ENCODE assay signal across 9 cellular contexts in the genomic region with DNA sequence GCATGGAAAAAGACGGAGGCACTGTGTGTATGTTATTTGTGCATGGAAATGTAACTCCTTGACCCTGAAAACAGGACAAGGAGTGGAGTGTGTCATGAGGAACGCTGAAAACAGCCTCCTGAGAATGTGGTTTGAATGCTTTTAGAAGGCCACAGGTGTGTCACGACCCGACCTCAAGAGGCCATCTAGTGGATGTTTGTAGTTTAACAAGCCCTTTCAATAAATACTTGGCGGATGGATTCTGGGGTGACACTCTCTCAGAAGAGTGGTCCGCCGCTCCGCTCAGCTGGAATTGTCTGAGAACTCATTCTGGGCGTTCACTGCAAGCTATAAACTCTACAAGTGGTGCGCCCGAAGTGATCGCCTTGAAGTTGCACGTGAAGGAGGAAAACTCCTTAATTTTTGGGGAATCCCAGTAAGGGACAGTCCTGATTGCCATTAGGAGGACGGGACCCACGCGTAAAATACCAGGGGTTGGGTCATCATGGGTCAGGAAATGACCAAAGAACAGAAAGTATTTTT. TPM values are rescaled to one million over a fixed set of nuclear protein-coding genes. Genes with fewer than 3 reads are reported as not detected.
DNase-seq lines count a peak whose midpoint lies in the region; ATAC-seq, FAIRE-seq and TF ChIP-seq lines count a peak whose summit lies in the region.
"Not testable (repeated sequence)": the region's sequence is repeated elsewhere in the genome, so short reads cannot be mapped to it uniquely, and the experiment has no call there.
"Had no signal": no experiment of that assay in that cellular context is flagged by ENCODE, and none has a peak within 500 bp of the region (broad histone marks: within the 10 kb centered on the region; RNA-seq: fewer than 3 reads in every experiment).

No MANE protein-coding gene starts in this region.

- H3K27me3 Mint-ChIP-seq in activated CD4-positive, alpha-beta T cell treated with anti-CD3 and anti-CD28 coated beads, Interleukin-2, amount 10 ng/mL, durations not matched to agents 24 days and 14 days, result peaks cover 30% of the 10 kb centered on the region

- not testable (repeated sequence) for DNase-seq in BJ (ENCODE audit: low read depth); skeletal muscle cell (ENCODE audit: low read depth)
- DNase-seq in NCI-H2107 treated with DMSO at 0.1 percent for 48 hours (lab: John Stamatoyannopoulos, UW; ENCODE audit: unreplicated experiment) (peak; percentile 53), iPS-NIHi7 (ENCODE audit: extremely low spot score) (peak; percentile 34)
- peak; percentile 81 for DNase-seq in activated CD4-positive, alpha-beta T cell treated with anti-CD3 and anti-CD28 coated beads, Interleukin-2, amount 10 ng/mL, durations not matched to agents 24 days and 14 days

- H3K4me1 Mint-ChIP-seq in activated CD4-positive, alpha-beta T cell treated with anti-CD3 and anti-CD28 coated beads, Interleukin-2, amount 10 ng/mL, durations not matched to agents 24 days and 14 days, result peaks cover 12% of the 10 kb centered on the region

- H3K27me3 ChIP-seq in BJ (ENCODE audit: control insufficient read depth, insufficient read depth, low read length), result not testable (repeated sequence)

- peak; percentile 30; the same call in 1 of the 2 replicates for TF ChIP-seq CTCF in BJ (IDR thresholded peaks at IDR 0.05; ENCODE audit: insufficient read depth, low read depth, low read length)

- H3K36me3 Mint-ChIP-seq in activated CD4-positive, alpha-beta T cell treated with anti-CD3 and anti-CD28 coated beads, Interleukin-2, amount 10 ng/mL, durations not matched to agents 24 days and 14 days (ENCODE audit: low read depth), result not testable (repeated sequence)

- FAIRE-seq in colon (lab: Jason Lieb, UNC), result peak; percentile 10

- H3K9me3 Mint-ChIP-seq in activated CD4-positive, alpha-beta T cell treated with anti-CD3 and anti-CD28 coated beads, Interleukin-2, amount 10 ng/mL, durations not matched to agents 24 days and 14 days, result not testable (repeated sequence)

- POLR2A ChIA-PET in BJ (lab: Charles Lee), result not testable (repeated sequence)

- not testable (repeated sequence) for H3K36me3 ChIP-seq in BJ (ENCODE audit: control insufficient read depth, insufficient read depth, low read length)

- not testable (repeated sequence) for H3K27ac Mint-ChIP-seq in activated CD4-positive, alpha-beta T cell treated with anti-CD3 and anti-CD28 coated beads, Interleukin-2, amount 10 ng/mL, durations not matched to agents 24 days and 14 days

- H3K4me3 Mint-ChIP-seq in activated CD4-positive, alpha-beta T cell treated with anti-CD3 and anti-CD28 coated beads, Interleukin-2, amount 10 ng/mL, durations not matched to agents 24 days and 14 days, result peak overlapping the region; percentile 87

- intact Hi-C loops in activated CD4-positive, alpha-beta T cell treated with anti-CD3 and anti-CD28 coated beads, Interleukin-2, amount 10 ng/mL, durations not matched to agents 24 days and 14 days (cut with micrococcal nuclease), result loop anchor here (1.0 to 10.0 kb wide), 5 partner anchors 83 to 240 kb away; partner anchors contain the start of genes ODF2L and SH3GLB1

- ATAC-seq in GM18909 (IDR thresholded peaks at IDR 0.05; ENCODE audit: poor library complexity, unreplicated experiment) (peak; percentile 80), HG02973 (IDR thresholded peaks at IDR 0.05; ENCODE audit: unreplicated experiment) (peak; percentile 66)

- CTCF ChIA-PET in BJ (lab: Yijun Ruan, JAX), result interaction anchor here (0.8 to 5.2 kb wide), 12 partner anchors 9 to 165 kb away, joined by 3 to 60 read pairs (median 4); no protein-coding TSS in a partner anchor

- H3K4me3 ChIP-seq in BJ (ENCODE audit: low read depth, low read length), result not testable (repeated sequence)
- peak overlapping the region; percentile 9 for H3K4me3 ChIP-seq in skeletal muscle cell (ENCODE audit: low read depth, low read length)

RNA-seq across cellular contexts. Expression of gene CLCA1, which starts 33.5 kb away (rescaled TPM):
- not detected in 2 replicates for polyA plus RNA-seq in BJ (2011; rRNA removed)
- polyA minus RNA-seq in BJ (2011; rRNA and poly(A)+ RNA removed), result not detected in 2 replicates
- not detected in 2 replicates for total RNA-seq in activated CD4-positive, alpha-beta T cell treated with anti-CD3 and anti-CD28 coated beads, Interleukin-2, amount 10 ng/mL, durations not matched to agents 24 days and 14 days
- total RNA-seq: gastroesophageal sphincter had no signal

RNA-seq across cellular contexts. Expression of gene CLCA4, which starts 44.7 kb away (rescaled TPM):
- polyA plus RNA-seq in BJ (2011; rRNA removed), result not detected in 2 replicates
- not detected in 2 replicates for polyA minus RNA-seq in BJ (2011; rRNA and poly(A)+ RNA removed)
- total RNA-seq in activated CD4-positive, alpha-beta T cell treated with anti-CD3 and anti-CD28 coated beads, Interleukin-2, amount 10 ng/mL, durations not matched to agents 24 days and 14 days, result not detected in 2 replicates
